In genomic region chr9:33731625-33732024, GRCh38 we compare ENCODE assay signal across 22 cellular contexts.
A peak's percentile ranks its signal among the peaks of the same experiment; 100 is the strongest.
DNase-seq lines count a peak whose midpoint lies in the region; ATAC-seq and TF ChIP-seq lines count a peak whose summit lies in the region.
"Had no signal": no experiment of that assay in that cellular context is flagged by ENCODE, and none has a peak within 500 bp of the region (broad histone marks: within the 10 kb centered on the region; RNA-seq: fewer than 3 reads in every experiment).

No MANE protein-coding gene starts in this region.

- no peak overlapping the region for H3K4me2 ChIP-seq in neural progenitor cell
- H3K4me2 ChIP-seq: BLaER1, GM23338 had no signal

- H3K27ac ChIP-seq in right atrium auricular region, result no peak overlapping the region
- no peak overlapping the region for H3K27ac ChIP-seq in right cardiac atrium (ENCODE audit: low read length)
- H3K27ac ChIP-seq in neural progenitor cell, result no peak overlapping the region
- H3K27ac ChIP-seq: 22Rv1, BLaER1, C4-2B had no signal

- 44% methylated on average over 2 of the region's 2 CpGs for whole genome bisulfite sequencing in right cardiac atrium

- ATAC-seq in Right ventricle myocardium superior (ENCODE audit: poor library complexity) (peak; percentile 27), left ventricle myocardium superior (peak; percentile 62), right cardiac atrium (no peak), HG03139 (IDR thresholded peaks at IDR 0.05; ENCODE audit: unreplicated experiment) (no peak)
- ATAC-seq: CD8-positive, alpha-beta T cell; GM12878; GM23338; HCT116 had no signal

- peaks cover 16% of the 10 kb centered on the region for H3K4me1 Mint-ChIP-seq in neural progenitor cell
- H3K4me1 Mint-ChIP-seq: B cell; CD4-positive, CD25-positive, alpha-beta regulatory T cell; GM23338 had no signal

- H3K4me1 ChIP-seq in right atrium auricular region (no peaks in the 10 kb centered on the region), right cardiac atrium (ENCODE audit: control insufficient read depth, insufficient read depth, low read length) (no peaks in the 10 kb centered on the region), neural progenitor cell (peaks cover 24% of the 10 kb centered on the region)
- H3K4me1 ChIP-seq: BLaER1, Caco-2 had no signal

- H3K9me3 ChIP-seq in right atrium auricular region (peaks cover 0 to 11% of the 10 kb centered on the region in 2 donors), right cardiac atrium (ENCODE audit: control insufficient read depth, low read length) (no peaks in the 10 kb centered on the region), neural progenitor cell (ENCODE audit: low read depth) (no peaks in the 10 kb centered on the region)

- H3K9ac ChIP-seq in neural progenitor cell, result no peak overlapping the region
- H3K9ac ChIP-seq: BLaER1 had no signal

- H3K36me3 Mint-ChIP-seq in neural progenitor cell, result peaks cover 3% of the 10 kb centered on the region
- H3K36me3 Mint-ChIP-seq: CD4-positive, CD25-positive, alpha-beta regulatory T cell; CD8-positive, alpha-beta T cell had no signal

- H3K4me3 Mint-ChIP-seq in neural progenitor cell, result no peak overlapping the region
- H3K4me3 Mint-ChIP-seq: B cell; CD4-positive, CD25-positive, alpha-beta regulatory T cell; CD8-positive, alpha-beta T cell; GM23338; H9 had no signal

- H3K9me3 Mint-ChIP-seq in neural progenitor cell, result peaks cover 14% of the 10 kb centered on the region

- peak overlapping the region; percentile 34 for H3K27ac Mint-ChIP-seq in neural progenitor cell
- H3K27ac Mint-ChIP-seq: B cell; CD8-positive, alpha-beta T cell; GM23338; H9 had no signal

- no peaks in the 10 kb centered on the region for H3K79me2 ChIP-seq in neural progenitor cell (ENCODE audit: low read depth)

- no peaks in the 10 kb centered on the region for H3K27me3 ChIP-seq in right atrium auricular region
- no peaks in the 10 kb centered on the region for H3K27me3 ChIP-seq in right cardiac atrium (ENCODE audit: control insufficient read depth, insufficient read depth)
- H3K27me3 ChIP-seq in neural progenitor cell, result no peaks in the 10 kb centered on the region
- H3K27me3 ChIP-seq: BLaER1 had no signal

- TF ChIP-seq CTCF in right atrium auricular region (IDR thresholded peaks at IDR 0.05), result no peak
- TF ChIP-seq CTCF in neural progenitor cell (IDR thresholded peaks at IDR 0.05), result no peak

- no peaks in the 10 kb centered on the region for H4K20me1 ChIP-seq in neural progenitor cell (ENCODE audit: low read depth)
- H4K20me1 ChIP-seq: BLaER1 had no signal

- no peak overlapping the region for H2AFZ ChIP-seq in neural progenitor cell (replicated peaks)
- H2AFZ ChIP-seq: GM23338 had no signal

- H3K36me3 ChIP-seq in right atrium auricular region (no peaks in the 10 kb centered on the region), neural progenitor cell (no peaks in the 10 kb centered on the region)
- H3K36me3 ChIP-seq: BLaER1 had no signal

- H3K27me3 Mint-ChIP-seq in neural progenitor cell (ENCODE audit: insufficient read depth, low read depth), result peaks cover 3% of the 10 kb centered on the region

- H3K4me3 ChIP-seq in right atrium auricular region, result no peak overlapping the region
- no peak overlapping the region for H3K4me3 ChIP-seq in right cardiac atrium (ENCODE audit: low read length)
- H3K4me3 ChIP-seq in neural progenitor cell, result no peak overlapping the region
- H3K4me3 ChIP-seq: BLaER1, GM12878, GM23338 had no signal

- H3F3A ChIP-seq in neural progenitor cell (ENCODE audit: low read depth), result peaks cover 7% of the 10 kb centered on the region

- DNase-seq in Right ventricle myocardium superior (no peak), right atrium auricular region (ENCODE audit: low spot score) (no peak), left ventricle myocardium superior (no peak), right cardiac atrium (no peak), neural progenitor cell (ENCODE audit: low spot score) (no peak), UCSD-AML1 (lab: John Stamatoyannopoulos, UW; ENCODE audit: unreplicated experiment) (no peak), NCI-H1092 (lab: John Stamatoyannopoulos, UW) (no peak)
- DNase-seq: Caco-2; CD4-positive, CD25-positive, alpha-beta regulatory T cell; CD8-positive, alpha-beta T cell; DMS153; DND-41; GDM1; H9 had no signal

- intact Hi-C loops in Right ventricle myocardium superior (cut with DNase I), result no loop called here
- intact Hi-C loops in left ventricle myocardium superior (cut with micrococcal nuclease), result no loop called here
- intact Hi-C loops in right cardiac atrium (cut with DNase I), result no loop called here

Comparison
In these comparisons a context has a peak if more than half of its experiments do, and no peak if none do; other contexts are left out.
1. ATAC-seq: peak in Right ventricle myocardium superior (single experiment) and left ventricle myocardium superior (single experiment); none in right cardiac atrium (0 of 2) and HG03139 (single experiment).